ENCODE assay signal across 8 cellular contexts in genomic region chr4:40058121-40058520, GRCh38. TPM values are rescaled to one million over a fixed set of nuclear protein-coding genes. Genes with fewer than 3 reads are reported as not detected.
DNase-seq lines count a peak whose midpoint lies in the region; ATAC-seq, FAIRE-seq and TF ChIP-seq lines count a peak whose summit lies in the region.

No MANE protein-coding gene starts in this region.

- peak; percentile 96 for FAIRE-seq in endometrium (lab: Jason Lieb, UNC)

- H3K4me3 Mint-ChIP-seq in Calu3 (ENCODE audit: low read depth, unreplicated experiment) (peak overlapping the region; percentile 85), osteocyte (ENCODE audit: unreplicated experiment) (peak overlapping the region; percentile 88)

- H3K27me3 ChIP-seq in OCI-LY3 (ENCODE audit: low read depth, low read length) = no peaks in the 10 kb centered on the region

- H3K79me2 ChIP-seq in OCI-LY3 (ENCODE audit: low read length) = peaks cover 25% of the 10 kb centered on the region

- peak overlapping the region; percentile 97 for H3K4me2 ChIP-seq in OCI-LY3 (ENCODE audit: low read length)

- peak overlapping the region; percentile 78 for H2AFZ ChIP-seq in OCI-LY3 (ENCODE audit: low read depth, low read length)

- peaks cover 19% of the 10 kb centered on the region for H3K4me1 ChIP-seq in OCI-LY3 (ENCODE audit: low read length)

- CTCF ChIA-PET in Calu3 (lab: Charles Lee) = interaction anchor here (0.6 kb wide), 1 partner anchor 28 kb away, joined by 5 read pairs; no protein-coding TSS in a partner anchor

- H3K27ac ChIP-seq in OCI-LY3 (ENCODE audit: low read length) = no peak overlapping the region

- H3K27ac Mint-ChIP-seq in Calu3 (ENCODE audit: unreplicated experiment) = peak overlapping the region; percentile 82
- H3K27ac Mint-ChIP-seq in osteocyte (ENCODE audit: unreplicated experiment) = peak overlapping the region; percentile 99

- no peak for DNase-seq in Calu3
- DNase-seq in osteocyte (ENCODE audit: extremely low spot score, unreplicated experiment) = no peak
- DNase-seq in cerebellar nuclear complex (lab: John Stamatoyannopoulos, UW) = no peak
- no peak for DNase-seq in AG08396 (ENCODE audit: low spot score)
- no peak for DNase-seq in activated CD4-positive, alpha-beta T cell treated with anti-CD3 and anti-CD28 coated beads, Interleukin-2, amount 50 U/mL, for 1 hour

- peaks cover 31% of the 10 kb centered on the region for H3K36me3 Mint-ChIP-seq in Calu3 (ENCODE audit: insufficient read depth, unreplicated experiment)
- peaks cover 6% of the 10 kb centered on the region for H3K36me3 Mint-ChIP-seq in osteocyte (ENCODE audit: unreplicated experiment)

- H3K27me3 Mint-ChIP-seq in Calu3 (ENCODE audit: unreplicated experiment) (no peaks in the 10 kb centered on the region), osteocyte (ENCODE audit: unreplicated experiment) (no peaks in the 10 kb centered on the region)

- H3K4me1 Mint-ChIP-seq in Calu3 (ENCODE audit: low read depth, unreplicated experiment) = no peaks in the 10 kb centered on the region
- peaks cover 24% of the 10 kb centered on the region for H3K4me1 Mint-ChIP-seq in osteocyte (ENCODE audit: unreplicated experiment)

- peak overlapping the region; percentile 95 for H3K9ac ChIP-seq in OCI-LY3 (ENCODE audit: low read length)

- peak overlapping the region; percentile 97 for H3K4me3 ChIP-seq in OCI-LY3 (ENCODE audit: low read length)

- intact Hi-C loops in Calu3 (cut with micrococcal nuclease; ENCODE audit: unreplicated experiment) = no loop called here

- peaks cover 8% of the 10 kb centered on the region for H3K36me3 ChIP-seq in OCI-LY3 (replicated peaks; ENCODE audit: low read depth, low read length)

- no peaks in the 10 kb centered on the region for H4K20me1 ChIP-seq in OCI-LY3 (ENCODE audit: insufficient read depth, low read length)

- no peak for TF ChIP-seq CTCF in Calu3 (IDR thresholded peaks at IDR 0.05; ENCODE audit: unreplicated experiment)
- TF ChIP-seq CTCF in OCI-LY3 (IDR thresholded peaks at IDR 0.05; ENCODE audit: low read depth, low read length) = no peak
- TF ChIP-seq CTCF in osteocyte (IDR thresholded peaks at IDR 0.05) = no peak

- BruUV-seq in Calu3 (replicated peaks; lab: Mats Ljungman, UMichigan) = no TSS peak

- no peaks in the 10 kb centered on the region for H3K9me3 Mint-ChIP-seq in Calu3 (ENCODE audit: low read depth, unreplicated experiment)
- no peaks in the 10 kb centered on the region for H3K9me3 Mint-ChIP-seq in osteocyte (ENCODE audit: unreplicated experiment)

- ATAC-seq in HG02852 (IDR thresholded peaks at IDR 0.05; ENCODE audit: unreplicated experiment) = no peak

- no peaks in the 10 kb centered on the region for H3K9me3 ChIP-seq in OCI-LY3 (ENCODE audit: insufficient read depth, low read length)

RNA-seq across cellular contexts. Expression of gene N4BP2, which starts 1.5 kb away (rescaled TPM):
- total RNA-seq in Calu3 (2022) (5.0 and 5.3 TPM in 2 replicates), osteocyte (14.9 and 16.4 TPM in 2 replicates)
